ENCODE assay signal across 10 cellular contexts in the genomic region with DNA sequence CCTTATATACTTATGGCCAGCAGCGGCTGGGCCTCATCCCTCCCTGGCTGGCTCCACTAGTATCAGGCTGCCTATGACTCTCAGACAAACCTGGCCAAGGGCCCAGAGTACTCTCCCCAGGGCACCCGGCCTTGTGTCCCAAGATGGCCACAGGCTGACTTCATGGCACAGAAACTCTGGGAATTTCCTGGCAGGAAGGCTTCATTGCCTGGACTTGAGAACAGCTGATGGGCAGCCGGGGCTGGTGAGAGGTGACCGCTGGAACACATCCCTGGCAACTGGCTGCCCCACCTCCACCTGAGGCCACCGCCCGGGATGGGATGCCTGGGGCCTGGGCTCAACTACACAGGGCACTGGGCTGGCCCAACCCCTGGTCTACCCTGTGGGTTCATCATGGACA. TPM values are rescaled to one million over a fixed set of nuclear protein-coding genes. Genes with fewer than 3 reads are reported as not detected.
DNase-seq lines count a peak whose midpoint lies in the region; ATAC-seq and TF ChIP-seq lines count a peak whose summit lies in the region.
"Had no signal": no experiment of that assay in that cellular context is flagged by ENCODE, and none has a peak within 500 bp of the region (broad histone marks: within the 10 kb centered on the region; RNA-seq: fewer than 3 reads in every experiment).

No MANE protein-coding gene starts in this region.

- TF ChIP-seq POLR2A in spleen (IDR thresholded peaks at IDR 0.05), result no peak

- H3K27ac ChIP-seq in brain microvascular endothelial cell (no peak overlapping the region), left ventricle myocardium inferior (replicated peaks) (peak overlapping the region; percentile 98), spleen (peak overlapping the region in 7 of 8 donors; percentile 35 to 73 (median 48))
- H3K27ac ChIP-seq: KMS-11 had no signal

- H3K4me1 ChIP-seq in left ventricle myocardium inferior (peaks cover 86% of the 10 kb centered on the region), spleen (peaks cover 14 to 56% (median 36%) of the 10 kb centered on the region in 6 donors)

- ATAC-seq in GM21576 (IDR thresholded peaks at IDR 0.05; ENCODE audit: unreplicated experiment) (no peak), HG03280 (IDR thresholded peaks at IDR 0.05; ENCODE audit: unreplicated experiment) (no peak), GM18868 (IDR thresholded peaks at IDR 0.05; ENCODE audit: unreplicated experiment) (no peak)

- no peak overlapping the region for H3K4me3 ChIP-seq in brain microvascular endothelial cell (ENCODE audit: low read depth, low read length)
- peak overlapping the region; percentile 23 for H3K4me3 ChIP-seq in left ventricle myocardium inferior
- H3K4me3 ChIP-seq in spleen, result no peak overlapping the region

- H3K36me3 ChIP-seq in brain microvascular endothelial cell (replicated peaks), result no peaks in the 10 kb centered on the region
- H3K36me3 ChIP-seq in left ventricle myocardium inferior, result no peaks in the 10 kb centered on the region
- H3K36me3 ChIP-seq in spleen, result no peaks in the 10 kb centered on the region

- 60 to 89% (median 76%) methylated on average over 3 to 6 of the region's 6 CpGs for WGBS in spleen, 5 donors

- DNase-seq in HCEC 1CT, result peak; percentile 91
- DNase-seq in brain microvascular endothelial cell, result peak; percentile 86
- peak; percentile 87 for DNase-seq in left ventricle myocardium inferior
- no peak for DNase-seq in spleen
- no peak for DNase-seq in activated T-cell treated with anti-CD3 and anti-CD28 coated beads for 4 hours
- DNase-seq: stimulated activated CD4-positive, alpha-beta T cell treated with anti-CD3 and anti-CD28 coated beads, Interleukin-4, amount 100 ng/mL, for 4 hours had no signal

- in situ Hi-C loops in brain microvascular endothelial cell (cut with HindIII; ENCODE audit: low pct_ligation_motif_present, low sequenced_read_pairs), result no loop called here

- intact Hi-C loops in left ventricle myocardium inferior (cut with micrococcal nuclease), result no loop called here
- intact Hi-C loops in spleen (cut with DNase I; ENCODE audit: low total_unique reads), result no loop called here

- H3K27me3 ChIP-seq in brain microvascular endothelial cell (replicated peaks) (no peaks in the 10 kb centered on the region), left ventricle myocardium inferior (ENCODE audit: low read depth) (no peaks in the 10 kb centered on the region), spleen (replicated peaks in 1 of 7) (peaks cover 0 to 15% (median 0%) of the 10 kb centered on the region in 7 donors)

- H3K9me3 ChIP-seq in left ventricle myocardium inferior (replicated peaks) (no peaks in the 10 kb centered on the region), spleen (no peaks in the 10 kb centered on the region)

- TF ChIP-seq CTCF in brain microvascular endothelial cell (IDR thresholded peaks at IDR 0.05; ENCODE audit: low read depth, low read length, missing control alignments) (no peak), left ventricle myocardium inferior (IDR thresholded peaks at IDR 0.05; ENCODE audit: borderline replicate concordance) (no peak), spleen (IDR thresholded peaks at IDR 0.05 in 8 of 11, conservative IDR thresholded peaks at IDR 0.05 in 3 of 11) (no peak)

RNA-seq across cellular contexts. Expression of a gene that starts 3.3 kb away (rescaled TPM):
- 65.5 TPM for total RNA-seq in left ventricle myocardium inferior
- 10 to 100 TPM; 26.3 to 40.8 (median 32.0) TPM for total RNA-seq in spleen
- polyA plus RNA-seq in spleen, result 10 to 100 TPM; 39.3 to 63.6 (median 52.7) TPM

RNA-seq across cellular contexts. Expression of a gene that starts 29.3 kb away (rescaled TPM):
- 9.5 TPM for total RNA-seq in left ventricle myocardium inferior
- 10 to 100 TPM; 34.3 to 57.1 (median 39.5) TPM for total RNA-seq in spleen
- polyA plus RNA-seq in spleen, result 10 to 100 TPM in 2 of 3 donors, 1 to 10 TPM in 1; 6.5 to 17.6 (median 14.1) TPM

RNA-seq across cellular contexts. Expression of a gene that starts 59.9 kb away (rescaled TPM):
- total RNA-seq in left ventricle myocardium inferior (25.7 TPM), spleen (10 to 100 TPM in 5 of 7 donors, 1 to 10 TPM in 2; 2.8 to 20.6 (median 11.1) TPM)
- 10 to 100 TPM in 2 of 3 donors, 1 to 10 TPM in 1; 5.5 to 16.8 (median 14.6) TPM for polyA plus RNA-seq in spleen

Comparison
In these comparisons a context has a peak if more than half of its experiments do, and no peak if none do; other contexts are left out.
1. DNase-seq: peak in HCEC 1CT (single experiment), brain microvascular endothelial cell (single experiment) and left ventricle myocardium inferior (single experiment); none in spleen (single experiment) and activated T-cell treated with anti-CD3 and anti-CD28 coated beads for 4 hours (single experiment).